8 cellular contexts compared by ENCODE assay signal in genomic region chr1:43565600-43566360, GRCh38. TPM values are rescaled to one million over a fixed set of nuclear protein-coding genes. Genes with fewer than 3 reads are reported as not detected.
A peak's percentile ranks its signal among the peaks of the same experiment; 100 is the strongest.
DNase-seq lines count a peak whose midpoint lies in the region; ATAC-seq and TF ChIP-seq lines count a peak whose summit lies in the region.

No MANE protein-coding gene starts in this region.

- H3K9ac ChIP-seq in smooth muscle cell (ENCODE audit: low read depth): no peak overlapping the region

- intact Hi-C loops in body of pancreas (cut with DNase I): no loop called here

- TF ChIP-seq CTCF in GM12875 (IDR thresholded peaks at IDR 0.05; ENCODE audit: borderline replicate concordance, insufficient read depth, low read depth, low read length) (no peak), body of pancreas (IDR thresholded peaks at IDR 0.05) (peak in 1 of 7 experiments; percentile 2), smooth muscle cell (IDR thresholded peaks at IDR 0.05; ENCODE audit: borderline replicate concordance, insufficient read depth, poor library complexity, severe bottlenecking) (no peak)

- H3K4me1 ChIP-seq in body of pancreas (peaks cover 29% of the 10 kb centered on the region), smooth muscle cell (ENCODE audit: low read depth) (peaks cover 13% of the 10 kb centered on the region)

- peaks cover 0 to 8% (median 3%) of the 10 kb centered on the region in 3 donors for H3K27me3 Mint-ChIP-seq in immature natural killer cell (ENCODE audit: low read depth in 3 of 3)

- H3K9me3 Mint-ChIP-seq in immature natural killer cell: no peaks in the 10 kb centered on the region

- H3K4me1 Mint-ChIP-seq in immature natural killer cell: peaks cover 0 to 5% of the 10 kb centered on the region in 2 donors

- H4K20me1 ChIP-seq in smooth muscle cell (ENCODE audit: low read depth): peaks cover 16% of the 10 kb centered on the region

- H3K4me2 ChIP-seq in smooth muscle cell: peak overlapping the region; percentile 86

- TF ChIP-seq POLR2A in body of pancreas (IDR thresholded peaks at IDR 0.05): no peak

- peak overlapping the region; percentile 51 to 71 (median 67) for H3K4me3 Mint-ChIP-seq in immature natural killer cell

- peak; percentile 54 for DNase-seq in SK-N-DZ (ENCODE audit: low spot score)
- DNase-seq in body of pancreas: peak; percentile 56 to 75 (median 63)
- peak; percentile 11 to 32 (median 16) for DNase-seq in immature natural killer cell
- DNase-seq in smooth muscle cell (lab: John Stamatoyannopoulos, UW; ENCODE audit: unreplicated experiment): peak; percentile 15
- DNase-seq in SIG-M5 (lab: John Stamatoyannopoulos, UW): no peak
- DNase-seq in Kasumi-1 (lab: John Stamatoyannopoulos, UW): no peak

- H3K9me3 ChIP-seq in body of pancreas (no peaks in the 10 kb centered on the region), smooth muscle cell (replicated peaks; ENCODE audit: low read depth) (no peaks in the 10 kb centered on the region)

- no peaks in the 10 kb centered on the region for H3K79me2 ChIP-seq in smooth muscle cell (ENCODE audit: low read depth)

- H3F3A ChIP-seq in smooth muscle cell (ENCODE audit: low read depth): peaks cover 13% of the 10 kb centered on the region

- no peak overlapping the region for H3K27ac Mint-ChIP-seq in immature natural killer cell

- H3K36me3 ChIP-seq in body of pancreas (replicated peaks in 1 of 2; ENCODE audit: insufficient read depth in 1 of 2, low read depth in 2 of 2) (peaks cover 0 to 5% of the 10 kb centered on the region in 2 donors), smooth muscle cell (ENCODE audit: low read depth) (no peaks in the 10 kb centered on the region)

- no peaks in the 10 kb centered on the region for H3K36me3 Mint-ChIP-seq in immature natural killer cell

- H3K4me3 ChIP-seq in GM12875 (ENCODE audit: low read depth, low read length): peak overlapping the region; percentile 24
- H3K4me3 ChIP-seq in body of pancreas: no peak overlapping the region
- H3K4me3 ChIP-seq in smooth muscle cell: peak overlapping the region; percentile 48

- H3K27ac ChIP-seq in body of pancreas (no peak overlapping the region), smooth muscle cell (ENCODE audit: low read depth) (no peak overlapping the region)

- H2AFZ ChIP-seq in smooth muscle cell (ENCODE audit: low read depth): peak overlapping the region; percentile 79

- WGBS in body of pancreas, 2 donors: 1% methylated on average over 57 of the region's 62 CpGs; no CpG with 5 or more reads in 1 of the 2 donors
- 34% methylated on average over 38 of the region's 62 CpGs for WGBS in smooth muscle cell (ENCODE audit: low lambda C conversion rate)

- H3K27me3 ChIP-seq in body of pancreas: no peaks in the 10 kb centered on the region
- no peaks in the 10 kb centered on the region for H3K27me3 ChIP-seq in smooth muscle cell (ENCODE audit: low read depth)

- ATAC-seq in body of pancreas (peak; percentile 83), HG03175 (IDR thresholded peaks at IDR 0.05; ENCODE audit: unreplicated experiment) (no peak)

RNA-seq across cellular contexts. Expression of gene PTPRF, which starts 35.1 kb away (rescaled TPM):
- 22.6 and 33.7 TPM in 2 replicates for polyA plus RNA-seq in SK-N-DZ (2014; cell fraction: cytosol; rRNA removed)
- polyA plus RNA-seq in SK-N-DZ (2014; cell fraction: nucleus; rRNA removed): 27.5 and 42.1 TPM in 2 replicates
- total RNA-seq in body of pancreas: 10 to 100 TPM; 81.7 to 89.0 TPM
- polyA plus RNA-seq in immature natural killer cell: not detected
- total RNA-seq in smooth muscle cell: 51.5 and 71.0 TPM in 2 replicates
- polyA plus RNA-seq in smooth muscle cell: 39.9 and 69.9 TPM in 2 replicates

Comparison
In these comparisons a context has a peak if more than half of its experiments do, and no peak if none do; other contexts are left out.
1. H3K4me3 ChIP-seq: peak in GM12875 (single experiment) and smooth muscle cell (single experiment); none in body of pancreas (0 of 2).
2. DNase-seq: peak in SK-N-DZ (single experiment), body of pancreas (4 of 4), immature natural killer cell (3 of 3) and smooth muscle cell (single experiment); none in SIG-M5 (single experiment) and Kasumi-1 (0 of 2).